Comparison of ENCODE assay signal across 8 cellular contexts in genomic region chr14:90758028-90758889, GRCh38. TPM values are rescaled to one million over a fixed set of nuclear protein-coding genes. Genes with fewer than 3 reads are reported as not detected.
DNase-seq lines count a peak whose midpoint lies in the region; ATAC-seq, FAIRE-seq and TF ChIP-seq lines count a peak whose summit lies in the region.

No MANE protein-coding gene starts in this region.

- CTCF ChIA-PET in Calu3 (lab: Charles Lee) = interaction anchor here (0.5 to 1.7 kb wide), 10 partner anchors 31 to 559 kb away, joined by 3 to 13 read pairs (median 5); partner anchors contain the start of gene PSMC1

- DNase-seq in Calu3 (peak; percentile 96), HTR-8/SVneo (ENCODE audit: insufficient read length, low spot score) (peak; percentile 94), NOMO-1 (lab: John Stamatoyannopoulos, UW; ENCODE audit: unreplicated experiment in 2 of 2) (peak; percentile 83 to 91), epidermal melanocyte (ENCODE audit: insufficient read length, low spot score) (peak; percentile 85), mucosa of descending colon (peak; percentile 90 to 96 (median 94))
- DNase-seq in activated CD8-positive, alpha-beta memory T cell treated with anti-CD3 and anti-CD28 coated beads, Interleukin-2, amount 50 U/mL, for 4 hours = peak; percentile 96
- DNase-seq in stimulated activated CD8-positive, alpha-beta memory T cell treated with anti-CD3 and anti-CD28 coated beads, Interleukin-4, amount 100 ng/mL, for 1 hour (ENCODE audit: low read depth in 2 of 2, low spot score in 1 of 2) = peak; percentile 80 to 90

- peak overlapping the region; percentile 4 for H3K4me3 ChIP-seq in mucosa of descending colon

- no peaks in the 10 kb centered on the region for H3K36me3 ChIP-seq in mucosa of descending colon (ENCODE audit: low read depth)

- H3K9me3 Mint-ChIP-seq in Calu3 (ENCODE audit: low read depth, unreplicated experiment) = peaks cover 3% of the 10 kb centered on the region

- no peaks in the 10 kb centered on the region for H3K27me3 Mint-ChIP-seq in Calu3 (ENCODE audit: unreplicated experiment)

- TF ChIP-seq CTCF in Calu3 (IDR thresholded peaks at IDR 0.05; ENCODE audit: unreplicated experiment) = peak; percentile 73
- TF ChIP-seq CTCF in mucosa of descending colon (IDR thresholded peaks at IDR 0.05) = peak; percentile 89

- no TSS peak for BruUV-seq in Calu3 (replicated peaks; lab: Mats Ljungman, UMichigan)

- H3K9me3 ChIP-seq in mucosa of descending colon = peaks cover 5% of the 10 kb centered on the region

- H3K4me3 Mint-ChIP-seq in Calu3 (ENCODE audit: low read depth, unreplicated experiment) = peak overlapping the region; percentile 52

- peak; percentile 94 for FAIRE-seq in HTR-8/SVneo (lab: Jason Lieb, UNC)

- no peak overlapping the region for H3K27ac Mint-ChIP-seq in Calu3 (ENCODE audit: unreplicated experiment)

- H3K4me1 ChIP-seq in mucosa of descending colon (ENCODE audit: low read depth) = peaks cover 6% of the 10 kb centered on the region

- no peaks in the 10 kb centered on the region for H3K4me1 Mint-ChIP-seq in Calu3 (ENCODE audit: low read depth, unreplicated experiment)

- intact Hi-C loops in Calu3 (cut with micrococcal nuclease; ENCODE audit: unreplicated experiment) (no loop called here), mucosa of descending colon (cut with DNase I, micrococcal nuclease) (loop anchor here in 1 of 2 donors (5.0 kb wide), 1 partner anchor 376 kb away; no protein-coding TSS in a partner anchor)

- H3K36me3 Mint-ChIP-seq in Calu3 (ENCODE audit: insufficient read depth, unreplicated experiment) = no peaks in the 10 kb centered on the region

- ATAC-seq in GM21367 (IDR thresholded peaks at IDR 0.05; ENCODE audit: unreplicated experiment) (peak; percentile 75), mucosa of descending colon (peak; percentile 94)

RNA-seq across cellular contexts. Expression of gene TTC7B, which starts 58.0 kb away (rescaled TPM):
- 9.6 and 13.2 TPM in 2 replicates for total RNA-seq in Calu3 (2022)
- 10 to 100 TPM in 1 of 3 donors, 1 to 10 TPM in 2; 6.0 to 72.8 (median 10.0) TPM for total RNA-seq in mucosa of descending colon

Comparison
In these comparisons a context has a peak if more than half of its experiments do, and no peak if none do; other contexts are left out.
1. Peak in every context shown above with its lines: DNase-seq, ATAC-seq and H3K4me3 ChIP-seq.